Comparison of ENCODE assay signal across 15 cellular contexts in the genomic region with DNA sequence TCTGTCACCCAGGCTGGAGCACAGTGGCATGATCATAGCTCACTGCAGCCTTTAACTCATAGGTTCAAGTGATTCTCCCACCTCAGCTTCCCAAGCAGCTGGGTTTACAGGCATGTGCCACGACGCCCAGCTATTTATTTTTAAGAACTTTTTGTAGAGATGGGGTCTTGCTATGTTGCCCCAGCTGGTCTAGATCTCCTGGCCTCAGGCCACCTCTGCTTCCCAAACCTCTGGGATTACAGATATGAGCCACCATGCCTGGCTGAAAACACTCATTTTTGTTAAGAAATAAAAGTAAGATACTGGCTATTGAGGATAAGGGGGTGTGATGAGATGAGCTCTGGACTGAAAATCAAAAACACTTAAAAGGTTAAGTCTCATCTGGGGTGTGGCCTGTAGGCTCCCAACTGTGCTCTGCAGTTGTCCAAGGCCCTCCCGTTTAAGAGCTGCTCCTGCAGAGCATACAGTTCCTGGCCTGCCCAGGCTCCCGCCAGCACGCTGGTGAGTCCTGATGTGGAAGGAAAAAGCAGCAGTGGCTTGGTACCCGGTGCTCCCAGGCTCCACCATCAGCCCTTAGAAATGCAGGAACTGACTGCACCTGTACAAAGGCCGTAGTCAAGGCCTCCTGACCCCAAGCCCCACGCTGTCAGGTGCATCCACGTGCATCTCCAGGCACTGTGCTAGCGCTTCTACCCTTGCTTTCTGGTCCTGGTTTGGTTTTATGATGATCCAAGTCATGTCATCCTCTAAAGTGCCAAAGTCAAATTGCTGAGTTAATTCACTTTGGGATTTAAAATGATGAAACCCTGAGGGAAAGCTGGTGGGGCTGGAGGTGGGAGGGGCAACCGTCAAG.
DNase-seq lines count a peak whose midpoint lies in the region; ATAC-seq and TF ChIP-seq lines count a peak whose summit lies in the region.
"Had no signal": no experiment of that assay in that cellular context is flagged by ENCODE, and none has a peak within 500 bp of the region (broad histone marks: within the 10 kb centered on the region; RNA-seq: fewer than 3 reads in every experiment).

No MANE protein-coding gene starts in this region.

- no peak overlapping the region for H3K4me2 ChIP-seq in DND-41 (ENCODE audit: insufficient read depth, low read length)
- H3K4me2 ChIP-seq: BLaER1 had no signal

- H3K36me3 Mint-ChIP-seq in CD4-positive, alpha-beta T cell (ENCODE audit: low read depth) = peaks cover 20% of the 10 kb centered on the region

- no peak overlapping the region for H3K27ac ChIP-seq in CD4-positive, alpha-beta T cell (ENCODE audit: low read depth, low read length)
- H3K27ac ChIP-seq in DND-41 (ENCODE audit: low read length) = no peak overlapping the region
- peak overlapping the region; percentile 35 to 53 for H3K27ac ChIP-seq in ascending aorta
- H3K27ac ChIP-seq: BLaER1, SK-N-MC had no signal

- H3K9me3 ChIP-seq in CD4-positive, alpha-beta T cell (ENCODE audit: control insufficient read depth, low read length) = no peaks in the 10 kb centered on the region
- H3K9me3 ChIP-seq in DND-41 (ENCODE audit: insufficient read depth, low read length, severe bottlenecking) = no peaks in the 10 kb centered on the region
- H3K9me3 ChIP-seq in ascending aorta = no peaks in the 10 kb centered on the region
- H3K9me3 ChIP-seq: BLaER1 had no signal

- CTCF ChIA-PET in CD4-positive, alpha-beta T cell (lab: Charles Lee) = interaction anchor here (0.9 kb wide), 1 partner anchor 24 kb away, joined by 3 read pairs; no protein-coding TSS in a partner anchor

- no peak for ATAC-seq in CD4-positive, alpha-beta T cell (ENCODE audit: poor library complexity)
- ATAC-seq in DND-41 (ENCODE audit: insufficient read depth, low read depth) (peak; percentile 21; the same call in 1 of the 3 replicates), HG02885 (IDR thresholded peaks at IDR 0.05; ENCODE audit: poor library complexity, unreplicated experiment) (no peak)

- no peaks in the 10 kb centered on the region for H3K9me3 Mint-ChIP-seq in CD4-positive, alpha-beta T cell
- H3K9me3 Mint-ChIP-seq: T-cell had no signal

- H3K27me3 ChIP-seq in CD4-positive, alpha-beta T cell (ENCODE audit: control insufficient read depth, insufficient read depth, low read length) = no peaks in the 10 kb centered on the region
- no peaks in the 10 kb centered on the region for H3K27me3 ChIP-seq in DND-41 (ENCODE audit: insufficient read depth, low read length, poor library complexity)
- H3K27me3 ChIP-seq in ascending aorta = no peaks in the 10 kb centered on the region
- H3K27me3 ChIP-seq: BLaER1 had no signal

- TF ChIP-seq CTCF in CD4-positive, alpha-beta T cell (IDR thresholded peaks at IDR 0.05) = no peak
- TF ChIP-seq CTCF in DND-41 (IDR thresholded peaks at IDR 0.05; ENCODE audit: borderline replicate concordance, extremely low read depth, low read length, poor library complexity, severe bottlenecking) (no peak), ascending aorta (IDR thresholded peaks at IDR 0.05) (no peak)

- DNase-seq in CD4-positive, alpha-beta T cell = no peak
- DNase-seq in DND-41 (no peak), ascending aorta (ENCODE audit: low spot score in 2 of 2) (no peak), islet precursor cell (peak; percentile 47), NCI-H526 treated with DMSO at 0.1 percent for 48 hours (lab: John Stamatoyannopoulos, UW) (no peak), GDM1 (lab: John Stamatoyannopoulos, UW) (no peak), HK-2 (ENCODE audit: unreplicated experiment) (no peak)
- DNase-seq: Kasumi-1, NCI-H2029, NCI-H524 treated with DMSO at 0.1 percent for 48 hours, OCI-M1, T-cell had no signal

- no peak overlapping the region for H3K9ac ChIP-seq in DND-41 (ENCODE audit: low read depth, low read length)
- H3K9ac ChIP-seq: BLaER1 had no signal

- H3K27ac Mint-ChIP-seq in CD4-positive, alpha-beta T cell = peak overlapping the region; percentile 1

- peaks cover 2% of the 10 kb centered on the region for H4K20me1 ChIP-seq in DND-41 (ENCODE audit: insufficient read depth, low read length)
- H4K20me1 ChIP-seq: BLaER1 had no signal

- H3K36me3 ChIP-seq in DND-41 (ENCODE audit: insufficient read depth, low read length) = peaks cover 20% of the 10 kb centered on the region
- peaks cover 11 to 12% of the 10 kb centered on the region in 2 donors for H3K36me3 ChIP-seq in ascending aorta

- H2AFZ ChIP-seq in DND-41 (ENCODE audit: low read depth, low read length) = no peak overlapping the region

- intact Hi-C loops in CD4-positive, alpha-beta T cell (cut with DNase I, micrococcal nuclease) = no loop called here
- intact Hi-C loops in ascending aorta (cut with DNase I) = no loop called here

- H3K4me3 ChIP-seq in DND-41 (ENCODE audit: low read depth in 1 of 2, low read length in 2 of 2) (no peak overlapping the region), ascending aorta (no peak overlapping the region)
- H3K4me3 ChIP-seq: BLaER1, SK-N-MC had no signal

- H3K4me1 ChIP-seq in DND-41 (ENCODE audit: insufficient read depth, low read length) (no peaks in the 10 kb centered on the region), ascending aorta (no peaks in the 10 kb centered on the region)

- no peaks in the 10 kb centered on the region for H3K27me3 Mint-ChIP-seq in CD4-positive, alpha-beta T cell
- H3K27me3 Mint-ChIP-seq: T-cell had no signal

- H3K4me1 Mint-ChIP-seq in CD4-positive, alpha-beta T cell (ENCODE audit: low read depth) = no peaks in the 10 kb centered on the region

- H3K4me3 Mint-ChIP-seq in CD4-positive, alpha-beta T cell = no peak overlapping the region
- H3K4me3 Mint-ChIP-seq: T-cell had no signal

- POLR2A ChIA-PET in CD4-positive, alpha-beta T cell (lab: Charles Lee) = no interaction called here

- H3K79me2 ChIP-seq in DND-41 (ENCODE audit: insufficient read depth, low read length) = no peaks in the 10 kb centered on the region

Comparison
In these comparisons a context has a peak if more than half of its experiments do, and no peak if none do; other contexts are left out.
1. H3K27ac ChIP-seq: peak in ascending aorta (2 of 2); none in CD4-positive, alpha-beta T cell (single experiment) and DND-41 (single experiment).